9 cellular contexts compared by ENCODE assay signal in the genomic region with DNA sequence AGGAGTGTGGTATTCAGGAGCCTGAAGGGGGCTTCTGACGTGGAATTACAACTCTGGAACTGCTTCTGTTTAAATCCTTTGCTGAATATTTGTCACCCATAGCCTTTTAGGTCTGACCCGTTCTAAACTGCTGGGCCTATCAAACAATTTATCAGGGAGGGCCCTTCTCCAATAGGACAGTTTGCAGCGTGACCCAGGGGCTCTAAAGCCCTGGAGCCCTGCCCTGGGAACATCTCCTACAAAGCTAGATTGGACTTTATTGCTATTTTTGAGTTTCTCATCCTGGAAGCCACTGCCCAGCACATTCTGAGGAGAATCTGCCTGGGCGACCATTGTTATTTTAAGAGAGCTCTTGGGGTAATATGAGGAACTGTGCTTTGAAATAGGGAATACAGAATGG. TPM values are rescaled to one million over a fixed set of nuclear protein-coding genes. Genes with fewer than 3 reads are reported as not detected.
DNase-seq lines count a peak whose midpoint lies in the region; ATAC-seq and TF ChIP-seq lines count a peak whose summit lies in the region.
"Had no signal": no experiment of that assay in that cellular context is flagged by ENCODE, and none has a peak within 500 bp of the region (broad histone marks: within the 10 kb centered on the region; RNA-seq: fewer than 3 reads in every experiment).

No MANE protein-coding gene starts in this region.

- no peak overlapping the region for H3K4ac ChIP-seq in trophoblast cell (ENCODE audit: low read depth, low read length)

- in situ Hi-C loops in ACHN (cut with HindIII; ENCODE audit: low pct_ligation_motif_present, low pct_unique_long_range_greater_than_20kb, low sequenced_read_pairs), result no loop called here

- no peak overlapping the region for H2BK5ac ChIP-seq in trophoblast cell (ENCODE audit: low read depth, low read length, poor library complexity)

- H2AFZ ChIP-seq in trophoblast cell (ENCODE audit: insufficient read depth, low read length, poor library complexity) (no peak overlapping the region), PC-3 (ENCODE audit: low read length) (no peak overlapping the region)

- H3K27me3 ChIP-seq in DOHH2 (ENCODE audit: control insufficient read depth, low read length) (no peaks in the 10 kb centered on the region), trophoblast cell (ENCODE audit: insufficient read depth, low read length) (no peaks in the 10 kb centered on the region), PC-3 (ENCODE audit: low read length) (no peaks in the 10 kb centered on the region)

- no peak overlapping the region for H3K23ac ChIP-seq in trophoblast cell (ENCODE audit: low read length)

- H3K4me1 ChIP-seq in DOHH2 (ENCODE audit: control insufficient read depth, low read length), result peaks cover 99% of the 10 kb centered on the region
- H3K4me1 ChIP-seq in trophoblast cell (ENCODE audit: control insufficient read depth in 1 of 2, insufficient read depth in 2 of 2, low read length in 2 of 2), result peaks cover 71 to 80% of the 10 kb centered on the region in 2 experiments
- H3K4me1 ChIP-seq in PC-3 (ENCODE audit: insufficient read depth, low read length), result no peaks in the 10 kb centered on the region

- H3K18ac ChIP-seq in trophoblast cell (ENCODE audit: low read length), result peak overlapping the region; percentile 42

- H3K9me3 Mint-ChIP-seq in dendritic cell treated with granulocyte-macrophage colony-stimulating factor and Interleukin-4, amounts not matched to agents 40 ng/mL and 50 ng/mL, for 4 days, result no peaks in the 10 kb centered on the region

- H3K4me3 ChIP-seq in DOHH2 (ENCODE audit: low read length) (peak overlapping the region; percentile 75), NB4 (ENCODE audit: low read depth, low read length) (peak overlapping the region; percentile 32), trophoblast cell (ENCODE audit: low read depth, low read length) (no peak overlapping the region), PC-3 (ENCODE audit: low read length) (no peak overlapping the region)

- peaks cover 100% of the 10 kb centered on the region for H3K4me1 Mint-ChIP-seq in dendritic cell treated with granulocyte-macrophage colony-stimulating factor and Interleukin-4, amounts not matched to agents 40 ng/mL and 50 ng/mL, for 4 days (ENCODE audit: low read depth)

- no peak overlapping the region for H3K4me3 Mint-ChIP-seq in dendritic cell treated with granulocyte-macrophage colony-stimulating factor and Interleukin-4, amounts not matched to agents 40 ng/mL and 50 ng/mL, for 4 days

- H3K36me3 Mint-ChIP-seq in dendritic cell treated with granulocyte-macrophage colony-stimulating factor and Interleukin-4, amounts not matched to agents 40 ng/mL and 50 ng/mL, for 4 days (ENCODE audit: low read depth), result peaks cover 42% of the 10 kb centered on the region

- CTCF ChIA-PET in PC-3 (lab: Charles Lee), result no interaction called here

- H3K27ac ChIP-seq in DOHH2 (ENCODE audit: low read depth, low read length) (peak overlapping the region; percentile 99), trophoblast cell (ENCODE audit: low read depth, low read length) (peak overlapping the region; percentile 70), PC-3 (ENCODE audit: low read length) (no peak overlapping the region)
- H3K27ac ChIP-seq: epithelial cell of prostate had no signal

- peak overlapping the region; percentile 23 for H4K91ac ChIP-seq in trophoblast cell (ENCODE audit: low read depth, low read length)

- peaks cover 54% of the 10 kb centered on the region for H3K36me3 ChIP-seq in DOHH2 (ENCODE audit: control insufficient read depth, low read length)
- H3K36me3 ChIP-seq in trophoblast cell (ENCODE audit: control insufficient read depth in 1 of 2, insufficient read depth in 2 of 2, low read length in 2 of 2), result peaks cover 0 to 1% of the 10 kb centered on the region in 2 experiments
- H3K36me3 ChIP-seq in PC-3 (ENCODE audit: low read depth, low read length), result no peaks in the 10 kb centered on the region

- peak overlapping the region; percentile 61 for H3K27ac Mint-ChIP-seq in dendritic cell treated with granulocyte-macrophage colony-stimulating factor and Interleukin-4, amounts not matched to agents 40 ng/mL and 50 ng/mL, for 4 days

- DNase-seq in NB4 (ENCODE audit: low read depth) (peak; percentile 25), trophoblast cell (no peak), kidney tubule cell (ENCODE audit: low spot score) (no peak), PC-3 (no peak), ACHN (no peak)

- H3K14ac ChIP-seq in trophoblast cell (ENCODE audit: low read length), result peak overlapping the region; percentile 21

- ATAC-seq in PC-3 (no peak), HG03432 (IDR thresholded peaks at IDR 0.05; ENCODE audit: unreplicated experiment) (no peak)

- H4K8ac ChIP-seq in trophoblast cell (ENCODE audit: low read depth, low read length), result no peak overlapping the region

- H3K9me2 ChIP-seq in DOHH2 (replicated peaks; ENCODE audit: control insufficient read depth, low read length) (no peaks in the 10 kb centered on the region), PC-3 (replicated peaks; ENCODE audit: low read length) (no peaks in the 10 kb centered on the region)

- H3F3A ChIP-seq in DOHH2 (ENCODE audit: control insufficient read depth, insufficient read depth), result peaks cover 50% of the 10 kb centered on the region
- no peaks in the 10 kb centered on the region for H3F3A ChIP-seq in PC-3 (ENCODE audit: low read length, unreplicated experiment)

- peak overlapping the region; percentile 16 for H2BK120ac ChIP-seq in trophoblast cell (ENCODE audit: insufficient read depth, low read length, poor library complexity)

- intact Hi-C loops in dendritic cell treated with granulocyte-macrophage colony-stimulating factor and Interleukin-4, amounts not matched to agents 40 ng/mL and 50 ng/mL, for 4 days (cut with micrococcal nuclease), result loop anchor here (5.0 to 10.0 kb wide), 2 partner anchors 35 to 123 kb away; no protein-coding TSS in a partner anchor
- intact Hi-C loops in PC-3 (cut with micrococcal nuclease), result no loop called here

- H4K20me1 ChIP-seq in DOHH2 (ENCODE audit: control insufficient read depth, insufficient read depth, low read depth, low read length), result no peaks in the 10 kb centered on the region
- no peaks in the 10 kb centered on the region for H4K20me1 ChIP-seq in PC-3 (ENCODE audit: low read length)

- H3K27me3 Mint-ChIP-seq in dendritic cell treated with granulocyte-macrophage colony-stimulating factor and Interleukin-4, amounts not matched to agents 40 ng/mL and 50 ng/mL, for 4 days, result no peaks in the 10 kb centered on the region

- no peak for TF ChIP-seq POLR2A in NB4 (IDR thresholded peaks at IDR 0.05; ENCODE audit: extremely low read depth, insufficient read length)

- TF ChIP-seq CTCF in DOHH2 (IDR thresholded peaks at IDR 0.05; ENCODE audit: low read depth, low read length, poor library complexity, severe bottlenecking) (no peak), NB4 (IDR thresholded peaks at IDR 0.05; ENCODE audit: low read depth, low read length) (no peak), PC-3 (conservative IDR thresholded peaks at IDR 0.05; ENCODE audit: low read depth, low read length) (no peak)

- no peaks in the 10 kb centered on the region for H3K9me3 ChIP-seq in DOHH2 (ENCODE audit: control insufficient read depth, insufficient read depth, low read length)
- H3K9me3 ChIP-seq in trophoblast cell (ENCODE audit: insufficient read depth, low read depth, low read length), result peaks cover 2% of the 10 kb centered on the region
- no peaks in the 10 kb centered on the region for H3K9me3 ChIP-seq in PC-3 (ENCODE audit: low read length)

- POLR2A ChIA-PET in PC-3 (lab: Charles Lee; ENCODE audit: unreplicated experiment), result no interaction called here

- no peak overlapping the region for H4K12ac ChIP-seq in trophoblast cell (ENCODE audit: low read depth, low read length)

- H3K79me2 ChIP-seq in DOHH2 (ENCODE audit: control insufficient read depth, low read length) (peaks cover 94% of the 10 kb centered on the region), trophoblast cell (ENCODE audit: control insufficient read depth, insufficient read depth, low read length, poor library complexity) (peaks cover 20% of the 10 kb centered on the region), PC-3 (ENCODE audit: low read length) (no peaks in the 10 kb centered on the region)

- H2BK12ac ChIP-seq in trophoblast cell (ENCODE audit: low read length), result no peak overlapping the region

- no peak overlapping the region for H2AK5ac ChIP-seq in trophoblast cell (ENCODE audit: low read length)

- WGBS in trophoblast cell (ENCODE audit: extremely low coverage, insufficient coverage, insufficient read length), result no CpG with 5 or more reads among the region's 4 CpGs

- peaks cover 33% of the 10 kb centered on the region for H3K79me1 ChIP-seq in trophoblast cell (ENCODE audit: low read length)

- H3K9ac ChIP-seq in trophoblast cell (ENCODE audit: low read length) (no peak overlapping the region), PC-3 (ENCODE audit: low read length) (no peak overlapping the region)

- no TSS peak for BruUV-seq in PC-3 (replicated peaks; lab: Mats Ljungman, UMichigan)

- H3K4me2 ChIP-seq in DOHH2 (ENCODE audit: low read length) (peak overlapping the region; percentile 91), trophoblast cell (ENCODE audit: low read length) (no peak overlapping the region), PC-3 (ENCODE audit: low read length) (no peak overlapping the region)

RNA-seq across cellular contexts. Expression of a gene that starts 35.5 kb away (rescaled TPM):
- 76.0 and 79.4 TPM in 2 replicates for polyA plus RNA-seq in trophoblast cell (2013)
- 10.1 and 11.4 TPM in 2 replicates for total RNA-seq in PC-3 (2014; rRNA removed)

Comparison
In these comparisons a context has a peak if more than half of its experiments do, and no peak if none do; other contexts are left out.
1. H3K4me3 ChIP-seq: peak in DOHH2 (single experiment) and NB4 (single experiment); none in trophoblast cell (single experiment) and PC-3 (single experiment).